In genomic region chr14:28609228-28609828, GRCh38 we compare ENCODE assay signal across 8 cellular contexts.
DNase-seq lines count a peak whose midpoint lies in the region; TF ChIP-seq lines count a peak whose summit lies in the region.

No MANE protein-coding gene starts in this region.

- POLR2A ChIA-PET in AG04449 (lab: Yijun Ruan, JAX) = no interaction called here

- H3K36me3 ChIP-seq in SK-N-MC (ENCODE audit: insufficient read depth, low read length) (no peaks in the 10 kb centered on the region), neuronal stem cell (replicated peaks in 1 of 2; ENCODE audit: control insufficient read depth in 2 of 2, insufficient read depth in 2 of 2, low read length in 2 of 2) (no peaks in the 10 kb centered on the region), uterus (no peaks in the 10 kb centered on the region)

- no CpG with 5 or more reads among the region's 6 CpGs for WGBS in neuronal stem cell (ENCODE audit: extremely low coverage in 2 of 2, insufficient read length in 2 of 2, insufficient replicate concordance in 1 of 2), 2 donors

- H3K23ac ChIP-seq in neuronal stem cell (ENCODE audit: low read depth, low read length, poor library complexity) = no peak overlapping the region

- DNase-seq in AG04449 (ENCODE audit: low read depth, low spot score) (peak; percentile 7), MV-4-11 (lab: John Stamatoyannopoulos, UW) (peak; percentile 49), SK-N-MC (ENCODE audit: low read depth, low spot score) (peak; percentile 60), erythroblast (lab: John Stamatoyannopoulos, UW) (peak; percentile 37 to 65), neuronal stem cell (ENCODE audit: low spot score) (peak; percentile 73), uterus (no peak)
- DNase-seq in activated effector memory CD4-positive, alpha-beta T cell treated with Interleukin-2 at 50 U/mL for 16 hours = no peak

- intact Hi-C loops in uterus (cut with DNase I; ENCODE audit: low total_unique reads) = no loop called here

- no peak overlapping the region for H4K91ac ChIP-seq in neuronal stem cell (ENCODE audit: low read depth, low read length, poor library complexity)

- H3K79me1 ChIP-seq in neuronal stem cell (ENCODE audit: low read depth, low read length) = no peaks in the 10 kb centered on the region

- no peaks in the 10 kb centered on the region for H3K4me1 ChIP-seq in neuronal stem cell (ENCODE audit: control insufficient read depth in 2 of 2, insufficient read depth in 1 of 2, low read depth in 1 of 2, low read length in 2 of 2)
- no peaks in the 10 kb centered on the region for H3K4me1 ChIP-seq in uterus

- no peak overlapping the region for H2BK15ac ChIP-seq in neuronal stem cell (ENCODE audit: low read length)

- H4K8ac ChIP-seq in neuronal stem cell (ENCODE audit: low read depth, low read length) = no peak overlapping the region

- H3K9ac ChIP-seq in SK-N-MC (ENCODE audit: insufficient read length) (no peak overlapping the region), neuronal stem cell (ENCODE audit: low read depth, low read length, poor library complexity) (no peak overlapping the region)

- no peak overlapping the region for H2AFZ ChIP-seq in neuronal stem cell (ENCODE audit: low read length)

- H2BK5ac ChIP-seq in neuronal stem cell (ENCODE audit: low read length) = no peak overlapping the region

- H3K4me2 ChIP-seq in neuronal stem cell (ENCODE audit: insufficient read depth, low read length, poor library complexity, severe bottlenecking) = no peak overlapping the region

- H3K9me3 ChIP-seq in SK-N-MC (ENCODE audit: low read depth, low read length) (no peaks in the 10 kb centered on the region), neuronal stem cell (replicated peaks in 1 of 2; ENCODE audit: control insufficient read depth in 2 of 2, insufficient read depth in 1 of 2, low read depth in 1 of 2, low read length in 2 of 2) (no peaks in the 10 kb centered on the region), uterus (no peaks in the 10 kb centered on the region)

- H3K14ac ChIP-seq in neuronal stem cell (ENCODE audit: low read length) = no peak overlapping the region

- H2BK12ac ChIP-seq in neuronal stem cell (ENCODE audit: low read length) = no peak overlapping the region

- no peak for TF ChIP-seq POLR2A in erythroblast (IDR thresholded peaks at IDR 0.05; ENCODE audit: low read length)
- no peak for TF ChIP-seq POLR2A in uterus (IDR thresholded peaks at IDR 0.05)

- H3K4ac ChIP-seq in neuronal stem cell (ENCODE audit: low read length) = no peak overlapping the region

- CTCF ChIA-PET in AG04449 (lab: Yijun Ruan, JAX) = interaction anchor here (0.8 to 3.1 kb wide), 7 partner anchors 8 to 314 kb away, joined by 3 to 10 read pairs (median 4); no protein-coding TSS in a partner anchor

- no peak overlapping the region for H3K4me3 ChIP-seq in AG04449 (ENCODE audit: low read depth, low read length)
- H3K4me3 ChIP-seq in SK-N-MC = no peak overlapping the region
- no peak overlapping the region for H3K4me3 ChIP-seq in neuronal stem cell (ENCODE audit: low read length in 2 of 2)
- H3K4me3 ChIP-seq in uterus = no peak overlapping the region

- TF ChIP-seq CTCF in AG04449 (IDR thresholded peaks at IDR 0.05; ENCODE audit: insufficient read depth, low read length, missing control alignments) = peak; percentile 79
- TF ChIP-seq CTCF in GM12873 (IDR thresholded peaks at IDR 0.05; ENCODE audit: insufficient read depth, low read depth, low read length, missing control alignments) = peak; percentile 75
- TF ChIP-seq CTCF in uterus (IDR thresholded peaks at IDR 0.05) = no peak

- H3K27me3 ChIP-seq in neuronal stem cell (ENCODE audit: control insufficient read depth in 3 of 3, insufficient read depth in 3 of 3, low read depth in 1 of 3, low read length in 3 of 3) = no peaks in the 10 kb centered on the region
- no peaks in the 10 kb centered on the region for H3K27me3 ChIP-seq in uterus

- no peak overlapping the region for H3K27ac ChIP-seq in SK-N-MC
- no peak overlapping the region for H3K27ac ChIP-seq in neuronal stem cell (replicated peaks; ENCODE audit: low read length)
- H3K27ac ChIP-seq in uterus = no peak overlapping the region

- H2AK5ac ChIP-seq in neuronal stem cell (ENCODE audit: low read depth, low read length) = no peak overlapping the region

- H2BK120ac ChIP-seq in neuronal stem cell (ENCODE audit: low read depth, low read length) = no peak overlapping the region

- H3K18ac ChIP-seq in neuronal stem cell (ENCODE audit: low read length) = no peak overlapping the region

Comparison
In these comparisons a context has a peak if more than half of its experiments do, and no peak if none do; other contexts are left out.
1. DNase-seq: peak in AG04449 (single experiment), MV-4-11 (single experiment), SK-N-MC (single experiment), erythroblast (2 of 2) and neuronal stem cell (single experiment); none in uterus (0 of 2) and activated effector memory CD4-positive, alpha-beta T cell treated with Interleukin-2 at 50 U/mL for 16 hours (single experiment).
2. CTCF ChIP-seq: peak in AG04449 (single experiment) and GM12873 (single experiment); none in uterus (0 of 4).